9 cellular contexts compared by ENCODE assay signal in genomic region chr10:111077715-111078504, GRCh38. TPM values are rescaled to one million over a fixed set of nuclear protein-coding genes. Genes with fewer than 3 reads are reported as not detected.
DNase-seq lines count a peak whose midpoint lies in the region; ATAC-seq, FAIRE-seq and TF ChIP-seq lines count a peak whose summit lies in the region.
"Had no signal": no experiment of that assay in that cellular context is flagged by ENCODE, and none has a peak within 500 bp of the region (broad histone marks: within the 10 kb centered on the region; RNA-seq: fewer than 3 reads in every experiment).

No MANE protein-coding gene starts in this region.

- no peaks in the 10 kb centered on the region for H3K9me3 ChIP-seq in hepatocyte (ENCODE audit: low read depth)
- H3K9me3 ChIP-seq in small intestine (ENCODE audit: control insufficient read depth, low read depth), result no peaks in the 10 kb centered on the region

- H3K36me3 ChIP-seq in hepatocyte (replicated peaks; ENCODE audit: insufficient read depth, low read depth) (no peaks in the 10 kb centered on the region), small intestine (ENCODE audit: control insufficient read depth in 2 of 2, insufficient read depth in 2 of 2, low read length in 2 of 2) (no peaks in the 10 kb centered on the region)

- intact Hi-C loops in activated CD4-positive, alpha-beta T cell treated with anti-CD3 and anti-CD28 coated beads, Interleukin-2, amount 10 ng/mL, durations not matched to agents 24 days and 14 days (cut with micrococcal nuclease), result loop anchor here (5.0 to 10.0 kb wide), 3 partner anchors 287 to 433 kb away; partner anchors contain the start of gene RBM20

- no peaks in the 10 kb centered on the region for H3K9me2 ChIP-seq in hepatocyte (replicated peaks; ENCODE audit: insufficient read depth)

- H3K4me1 Mint-ChIP-seq in activated CD4-positive, alpha-beta T cell treated with anti-CD3 and anti-CD28 coated beads, Interleukin-2, amount 10 ng/mL, durations not matched to agents 24 days and 14 days, result peaks cover 7% of the 10 kb centered on the region
- peaks cover 16% of the 10 kb centered on the region for H3K4me1 Mint-ChIP-seq in activated T-cell treated with anti-CD3 and anti-CD28 coated beads, Interleukin-2, amount 50 U/mL, for 4 hours (ENCODE audit: low read depth)

- no peak overlapping the region for H3K27ac Mint-ChIP-seq in activated CD4-positive, alpha-beta T cell treated with anti-CD3 and anti-CD28 coated beads, Interleukin-2, amount 10 ng/mL, durations not matched to agents 24 days and 14 days

- H3K4me1 ChIP-seq in hepatocyte (ENCODE audit: insufficient read depth) (peaks cover 26% of the 10 kb centered on the region), small intestine (ENCODE audit: control insufficient read depth in 2 of 2, insufficient read depth in 1 of 2, low read depth in 1 of 2, low read length in 1 of 2) (peaks cover 0 to 2% of the 10 kb centered on the region in 2 donors)

- 35% methylated on average over 70 of the region's 82 CpGs for WGBS in hepatocyte (ENCODE audit: low lambda C conversion rate, missing lambda C conversion rate)
- WGBS in small intestine, 3 donors, result 12 to 17% (median 13%) methylated on average over 75 to 82 of the region's 82 CpGs

- H3K4me3 Mint-ChIP-seq in activated CD4-positive, alpha-beta T cell treated with anti-CD3 and anti-CD28 coated beads, Interleukin-2, amount 10 ng/mL, durations not matched to agents 24 days and 14 days, result peak overlapping the region; percentile 78
- H3K4me3 Mint-ChIP-seq in activated T-cell treated with anti-CD3 and anti-CD28 coated beads, Interleukin-2, amount 50 U/mL, for 4 hours, result peak overlapping the region; percentile 69

- H3K4me3 ChIP-seq in hepatocyte (peak overlapping the region; percentile 51), small intestine (ENCODE audit: low read depth in 1 of 2, low read length in 2 of 2) (peak overlapping the region in 1 of 2 donors; percentile 75)

- H4K20me1 ChIP-seq in hepatocyte (ENCODE audit: insufficient read depth, poor library complexity, severe bottlenecking), result no peaks in the 10 kb centered on the region

- H3K27me3 ChIP-seq in hepatocyte (peaks cover 63% of the 10 kb centered on the region), small intestine (ENCODE audit: control insufficient read depth in 2 of 2, insufficient read depth in 2 of 2, low read length in 2 of 2) (peaks cover 0 to 11% of the 10 kb centered on the region in 2 donors)

- peaks cover 63% of the 10 kb centered on the region for H3K27me3 Mint-ChIP-seq in activated CD4-positive, alpha-beta T cell treated with anti-CD3 and anti-CD28 coated beads, Interleukin-2, amount 10 ng/mL, durations not matched to agents 24 days and 14 days
- peaks cover 70% of the 10 kb centered on the region for H3K27me3 Mint-ChIP-seq in activated T-cell treated with anti-CD3 and anti-CD28 coated beads, Interleukin-2, amount 50 U/mL, for 4 hours (ENCODE audit: low read depth)

- peak; percentile 64 for DNase-seq in activated CD4-positive, alpha-beta T cell treated with anti-CD3 and anti-CD28 coated beads, Interleukin-2, amount 10 ng/mL, durations not matched to agents 24 days and 14 days
- no peak for DNase-seq in activated CD4-positive, alpha-beta T cell treated with anti-CD3 and anti-CD28 coated beads for 1 hour
- no peak for DNase-seq in activated T-cell treated with anti-CD3 and anti-CD28 coated beads, Interleukin-2, amount 50 U/mL, for 4 hours
- DNase-seq in hepatocyte (ENCODE audit: low spot score) (peak; percentile 12), small intestine (peak; percentile 40), hepatic stellate cell (ENCODE audit: low spot score) (no peak)

- TF ChIP-seq CTCF in hepatocyte (IDR thresholded peaks at IDR 0.05; ENCODE audit: poor library complexity), result no peak

- peaks cover 2% of the 10 kb centered on the region for H3K36me3 Mint-ChIP-seq in activated CD4-positive, alpha-beta T cell treated with anti-CD3 and anti-CD28 coated beads, Interleukin-2, amount 10 ng/mL, durations not matched to agents 24 days and 14 days (ENCODE audit: low read depth)
- no peaks in the 10 kb centered on the region for H3K36me3 Mint-ChIP-seq in activated T-cell treated with anti-CD3 and anti-CD28 coated beads, Interleukin-2, amount 50 U/mL, for 4 hours (ENCODE audit: insufficient read depth)

- no peak overlapping the region for H2AFZ ChIP-seq in hepatocyte

- ATAC-seq in activated T-cell treated with anti-CD3 and anti-CD28 coated beads, Interleukin-2, amount 50 U/mL, for 4 hours, result peak in 1 of 2 donors; percentile 19
- no peak for ATAC-seq in GM21367 (IDR thresholded peaks at IDR 0.05; ENCODE audit: unreplicated experiment)
- no peak for ATAC-seq in HG03159 (IDR thresholded peaks at IDR 0.05; ENCODE audit: unreplicated experiment)

- peak overlapping the region; percentile 98 for H3K4me2 ChIP-seq in hepatocyte

- H3K9me3 Mint-ChIP-seq in activated CD4-positive, alpha-beta T cell treated with anti-CD3 and anti-CD28 coated beads, Interleukin-2, amount 10 ng/mL, durations not matched to agents 24 days and 14 days, result no peaks in the 10 kb centered on the region
- H3K9me3 Mint-ChIP-seq in activated T-cell treated with anti-CD3 and anti-CD28 coated beads, Interleukin-2, amount 50 U/mL, for 4 hours, result no peaks in the 10 kb centered on the region

- FAIRE-seq in small intestine (lab: Jason Lieb, UNC), result no peak

- H3K27ac ChIP-seq in hepatocyte (no peak overlapping the region), small intestine (ENCODE audit: low read depth in 1 of 2, low read length in 1 of 2) (peak overlapping the region in 1 of 2 donors; percentile 43)

- H3K79me2 ChIP-seq in hepatocyte, result no peaks in the 10 kb centered on the region

RNA-seq across cellular contexts. Expression of gene ADRA2A, which starts 1.1 kb away (rescaled TPM):
- 0.05 TPM in 1 of 2 replicates, not detected in the other for total RNA-seq in activated CD4-positive, alpha-beta T cell treated with anti-CD3 and anti-CD28 coated beads, Interleukin-2, amount 10 ng/mL, durations not matched to agents 24 days and 14 days
- total RNA-seq in activated T-cell treated with anti-CD3 and anti-CD28 coated beads, Interleukin-2, amount 50 U/mL, for 4 hours, result under 1 TPM; 0.05 to 0.10 (median 0.05) TPM
- 1.6 and 1.9 TPM in 2 replicates for total RNA-seq in hepatocyte
- polyA plus RNA-seq in hepatocyte (0.84 and 1.8 TPM in 2 replicates), small intestine (10 to 100 TPM in 1 of 3 donors, 1 to 10 TPM in 2; 1.1 to 19.3 (median 1.6) TPM)
- total RNA-seq: Daoy had no signal

Comparison
In these comparisons a context has a peak if more than half of its experiments do, and no peak if none do; other contexts are left out.
1. DNase-seq: peak in activated CD4-positive, alpha-beta T cell treated with anti-CD3 and anti-CD28 coated beads, Interleukin-2, amount 10 ng/mL, durations not matched to agents 24 days and 14 days (single experiment), hepatocyte (single experiment) and small intestine (single experiment); none in activated CD4-positive, alpha-beta T cell treated with anti-CD3 and anti-CD28 coated beads for 1 hour (single experiment), activated T-cell treated with anti-CD3 and anti-CD28 coated beads, Interleukin-2, amount 50 U/mL, for 4 hours (single experiment) and hepatic stellate cell (single experiment).